Comparison of ENCODE assay signal across 8 cellular contexts in the genomic region with DNA sequence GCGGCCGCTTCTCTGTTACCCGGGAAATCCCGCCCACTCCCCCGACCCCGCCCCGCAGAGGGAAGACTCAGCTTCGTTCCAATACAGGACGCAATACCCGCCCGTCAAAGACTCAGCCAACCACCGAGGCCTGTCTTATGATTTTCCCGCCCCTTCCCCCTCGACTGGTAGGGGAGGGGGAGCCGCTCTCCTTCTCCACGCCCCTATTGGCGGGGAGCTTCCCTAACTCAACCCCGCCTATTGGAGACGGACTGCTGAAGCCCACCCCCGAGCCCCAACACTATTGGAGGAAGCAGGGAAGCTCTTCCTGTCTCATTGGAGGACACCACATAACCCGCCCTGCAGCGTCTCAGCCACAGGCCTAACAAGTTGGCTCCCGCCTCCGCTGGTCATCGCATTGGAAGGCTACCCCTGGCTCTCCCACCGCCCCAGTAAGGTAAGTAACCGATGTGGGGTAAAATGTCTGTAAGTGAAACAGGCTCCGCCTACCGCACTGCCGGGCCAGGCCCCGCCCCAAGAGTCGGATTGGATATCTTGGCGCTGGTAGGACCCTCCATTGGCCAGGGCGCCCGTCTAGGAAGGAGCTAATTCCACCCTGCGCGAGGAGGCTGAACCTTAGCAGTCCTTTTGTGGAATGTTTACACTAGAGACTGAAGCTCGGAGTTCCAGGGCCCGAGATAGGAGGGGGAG. TPM values are rescaled to one million over a fixed set of nuclear protein-coding genes. Genes with fewer than 3 reads are reported as not detected.
DNase-seq lines count a peak whose midpoint lies in the region; ATAC-seq and TF ChIP-seq lines count a peak whose summit lies in the region.

A gene (minus strand): TSS at position 17 of the 690 bp plus-strand sequence. CDS start 21,315 bp downstream, outside the sequence.

- H4K20me1 ChIP-seq in Karpas-422 (ENCODE audit: insufficient read depth, low read depth, low read length): peaks cover 34% of the 10 kb centered on the region

- H3K9ac ChIP-seq in Karpas-422 (ENCODE audit: low read length): peak within 1 kb of the TSS; percentile 97

- H3K79me2 ChIP-seq in Karpas-422 (ENCODE audit: low read length): peaks cover 43% of the 10 kb centered on the region

- H3K27ac ChIP-seq in Karpas-422 (ENCODE audit: low read length): peak within 1 kb of the TSS; percentile 89
- H3K27ac ChIP-seq in esophagus squamous epithelium: peak within 1 kb of the TSS; percentile 94 to 100 (median 100)

- DNase-seq in DMS153 treated with DMSO at 0.1 percent for 48 hours (lab: John Stamatoyannopoulos, UW; ENCODE audit: unreplicated experiment) (peak; percentile 97), Karpas-422 (peak; percentile 100), RKO (ENCODE audit: low spot score) (peak; percentile 99), activated T-helper 1 cell treated with Interleukin-2 at 50 U/mL for 16 hours (ENCODE audit: low read depth) (peak; percentile 98), esophagus squamous epithelium (lab: John Stamatoyannopoulos, UW) (peak; percentile 98), myocyte (ENCODE audit: low read depth) (peak; percentile 100)
- DNase-seq in stimulated activated CD8-positive, alpha-beta memory T cell treated with anti-CD3 and anti-CD28 coated beads, Interleukin-7, amount 100 ng/mL, for 48 hours (ENCODE audit: extremely low read depth in 1 of 2, low read depth in 1 of 2): peak; percentile 98 to 99

- intact Hi-C loops in esophagus squamous epithelium (cut with DNase I): no loop called here

- ATAC-seq in GM21825 (IDR thresholded peaks at IDR 0.05; ENCODE audit: unreplicated experiment): peak; percentile 39

- TF ChIP-seq CTCF in esophagus squamous epithelium (IDR thresholded peaks at IDR 0.05): no peak

- no peaks in the 10 kb centered on the region for H3K9me3 ChIP-seq in Karpas-422 (ENCODE audit: low read length)
- no peaks in the 10 kb centered on the region for H3K9me3 ChIP-seq in esophagus squamous epithelium

- H3K4me2 ChIP-seq in Karpas-422 (ENCODE audit: low read depth, low read length, poor library complexity, severe bottlenecking): peak within 1 kb of the TSS; percentile 98

- 0% methylated on average over 2 to 6 of the region's 39 CpGs for WGBS in esophagus squamous epithelium, 2 donors

- no peaks in the 10 kb centered on the region for H3K9me2 ChIP-seq in Karpas-422 (replicated peaks; ENCODE audit: insufficient read depth, low read length)

- H3K27me3 ChIP-seq in Karpas-422 (ENCODE audit: low read length) (no peaks in the 10 kb centered on the region), esophagus squamous epithelium (no peaks in the 10 kb centered on the region)

- peak in 2 of 4 donors; percentile 63 to 84 for TF ChIP-seq POLR2A in esophagus squamous epithelium (IDR thresholded peaks at IDR 0.05)

- H3K4me1 ChIP-seq in Karpas-422 (ENCODE audit: low read length) (peaks cover 52% of the 10 kb centered on the region), esophagus squamous epithelium (peaks cover 11 to 58% (median 15%) of the 10 kb centered on the region in 3 donors)

- H3K4me3 ChIP-seq in Karpas-422 (ENCODE audit: low read length) (peak within 1 kb of the TSS; percentile 98), esophagus squamous epithelium (peak within 1 kb of the TSS; percentile 79 to 98 (median 88))

- H3K36me3 ChIP-seq in Karpas-422 (ENCODE audit: insufficient read depth, low read length) (peaks cover 6% of the 10 kb centered on the region; the same call in 1 of the 2 replicates), esophagus squamous epithelium (peaks cover 0 to 10% (median 0%) of the 10 kb centered on the region in 3 donors)

- H2AFZ ChIP-seq in Karpas-422 (ENCODE audit: low read length): no peak within 1 kb of the TSS

RNA-seq across cellular contexts. Expression of the gene that starts here (rescaled TPM):
- total RNA-seq in Karpas-422 (2014; rRNA removed; shearing (Covaris generic); ENCODE audit: low replicate concordance): 28.9 and 45.3 TPM in 2 replicates
- 10 to 100 TPM; 22.3 to 49.8 (median 26.0) TPM for total RNA-seq in esophagus squamous epithelium
- total RNA-seq in myocyte: 22.7 and 23.8 TPM in 2 replicates
- 14.6 TPM for polyA plus RNA-seq in myocyte (2012)

Comparison
In these comparisons a context has a peak if more than half of its experiments do, and no peak if none do; other contexts are left out.
1. Peak in every context shown above with its lines: DNase-seq, ATAC-seq, H3K4me3 ChIP-seq and H3K27ac ChIP-seq.